In the genomic region with DNA sequence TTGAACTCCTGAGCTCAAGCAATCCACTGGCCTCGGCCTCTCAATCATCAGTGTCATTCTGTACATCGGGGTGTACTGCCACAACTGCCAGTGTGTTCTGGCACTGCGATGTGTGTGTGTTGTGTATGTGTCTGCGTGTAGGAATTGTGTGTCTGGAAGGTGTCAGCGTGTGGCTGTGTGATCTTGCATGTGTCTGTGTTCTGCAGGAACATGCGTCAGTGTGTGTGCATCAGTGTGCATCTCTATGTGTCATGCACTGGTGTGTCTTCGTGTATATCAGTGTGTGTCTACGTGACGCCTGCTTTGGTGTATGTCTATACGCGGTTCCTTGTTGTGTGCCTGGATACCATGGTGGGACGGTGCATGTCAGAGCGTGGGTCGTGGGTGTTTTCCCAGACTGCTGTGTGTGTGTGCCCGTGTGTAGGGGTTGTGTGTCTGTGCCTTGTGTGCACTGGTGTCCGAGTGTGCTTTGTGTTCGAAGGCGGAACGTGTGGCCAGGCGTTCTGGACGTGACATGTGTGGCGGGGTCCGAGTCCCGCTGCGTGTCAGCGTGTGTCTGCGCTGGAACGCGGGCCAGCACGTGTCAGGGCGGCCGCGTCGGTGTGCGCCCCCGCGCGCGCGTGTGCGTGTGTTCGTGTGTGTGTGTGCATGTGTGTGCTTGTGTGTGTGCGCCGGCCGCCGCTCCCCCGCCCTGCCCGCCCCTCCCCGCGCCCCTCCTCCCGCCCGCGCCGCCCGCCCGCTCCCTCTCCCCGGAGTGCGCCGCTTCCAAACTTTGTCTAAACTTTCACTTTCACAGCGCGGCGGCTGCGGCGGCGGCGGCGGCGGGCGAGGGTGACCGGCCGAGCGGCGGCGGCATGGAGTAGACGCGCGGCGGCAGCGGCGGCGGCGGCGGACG, we compare ENCODE assay signal across 1 cellular context.
TF ChIP-seq lines count a peak whose summit lies in the region.

A gene (plus strand): TSS at position 775 of the 895 bp plus-strand sequence. CDS start 363 bp downstream, outside the sequence.

TF ChIP-seq in HepG2, 621 proteins besides CTCF, POLR2A, EP300 and RAD21 (continued from another document and continues in another):
- TF ChIP-seq, protein P1, sequence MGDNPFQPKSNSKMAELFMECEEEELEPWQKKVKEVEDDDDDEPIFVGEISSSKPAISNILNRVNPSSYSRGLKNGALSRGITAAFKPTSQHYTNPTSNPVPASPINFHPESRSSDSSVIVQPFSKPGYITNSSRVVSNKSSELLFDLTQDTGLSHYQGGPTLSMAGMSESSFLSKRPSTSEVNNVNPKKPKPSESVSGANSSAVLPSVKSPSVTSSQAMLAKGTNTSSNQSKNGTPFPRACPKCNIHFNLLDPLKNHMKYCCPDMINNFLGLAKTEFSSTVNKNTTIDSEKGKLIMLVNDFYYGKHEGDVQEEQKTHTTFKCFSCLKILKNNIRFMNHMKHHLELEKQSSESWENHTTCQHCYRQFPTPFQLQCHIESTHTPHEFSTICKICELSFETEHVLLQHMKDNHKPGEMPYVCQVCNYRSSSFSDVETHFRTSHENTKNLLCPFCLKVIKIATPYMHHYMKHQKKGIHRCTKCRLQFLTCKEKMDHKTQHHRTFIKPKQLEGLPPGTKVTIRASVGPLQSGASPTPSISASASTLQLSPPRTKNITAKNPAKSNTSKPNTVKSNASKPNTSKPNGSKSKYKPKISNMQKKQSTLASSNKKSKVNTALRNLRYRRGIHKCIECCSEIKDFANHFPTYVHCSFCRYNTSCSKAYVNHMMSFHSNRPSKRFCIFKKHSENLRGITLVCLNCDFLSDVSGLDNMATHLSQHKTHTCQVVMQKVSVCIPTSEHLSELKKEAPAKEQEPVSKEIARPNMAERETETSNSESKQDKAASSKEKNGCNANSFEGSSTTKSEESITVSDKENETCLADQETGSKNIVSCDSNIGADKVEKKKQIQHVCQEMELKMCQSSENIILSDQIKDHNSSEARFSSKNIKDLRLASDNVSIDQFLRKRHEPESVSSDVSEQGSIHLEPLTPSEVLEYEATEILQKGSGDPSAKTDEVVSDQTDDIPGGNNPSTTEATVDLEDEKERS (CRISPR knock-in tag; IDR thresholded peaks at IDR 0.05) = no peak
- peak; percentile 42; the same call in 1 of the 2 replicates for TF ChIP-seq NFKB2 (CRISPR knock-in tag; IDR thresholded peaks at IDR 0.05; ENCODE audit: borderline replicate concordance)
- no peak for TF ChIP-seq AKAP8 (CRISPR knock-in tag; IDR thresholded peaks at IDR 0.05)
- no peak for TF ChIP-seq ZSCAN25 (CRISPR knock-in tag; IDR thresholded peaks at IDR 0.05)
- TF ChIP-seq TCF7L2 (IDR thresholded peaks at IDR 0.05; ENCODE audit: low read depth, low read length) = no peak
- TF ChIP-seq FOXJ3 (CRISPR knock-in tag; IDR thresholded peaks at IDR 0.05; ENCODE audit: borderline replicate concordance) = no peak
- no peak for TF ChIP-seq ZNF230 (CRISPR knock-in tag; IDR thresholded peaks at IDR 0.05)
- TF ChIP-seq, protein P2, sequence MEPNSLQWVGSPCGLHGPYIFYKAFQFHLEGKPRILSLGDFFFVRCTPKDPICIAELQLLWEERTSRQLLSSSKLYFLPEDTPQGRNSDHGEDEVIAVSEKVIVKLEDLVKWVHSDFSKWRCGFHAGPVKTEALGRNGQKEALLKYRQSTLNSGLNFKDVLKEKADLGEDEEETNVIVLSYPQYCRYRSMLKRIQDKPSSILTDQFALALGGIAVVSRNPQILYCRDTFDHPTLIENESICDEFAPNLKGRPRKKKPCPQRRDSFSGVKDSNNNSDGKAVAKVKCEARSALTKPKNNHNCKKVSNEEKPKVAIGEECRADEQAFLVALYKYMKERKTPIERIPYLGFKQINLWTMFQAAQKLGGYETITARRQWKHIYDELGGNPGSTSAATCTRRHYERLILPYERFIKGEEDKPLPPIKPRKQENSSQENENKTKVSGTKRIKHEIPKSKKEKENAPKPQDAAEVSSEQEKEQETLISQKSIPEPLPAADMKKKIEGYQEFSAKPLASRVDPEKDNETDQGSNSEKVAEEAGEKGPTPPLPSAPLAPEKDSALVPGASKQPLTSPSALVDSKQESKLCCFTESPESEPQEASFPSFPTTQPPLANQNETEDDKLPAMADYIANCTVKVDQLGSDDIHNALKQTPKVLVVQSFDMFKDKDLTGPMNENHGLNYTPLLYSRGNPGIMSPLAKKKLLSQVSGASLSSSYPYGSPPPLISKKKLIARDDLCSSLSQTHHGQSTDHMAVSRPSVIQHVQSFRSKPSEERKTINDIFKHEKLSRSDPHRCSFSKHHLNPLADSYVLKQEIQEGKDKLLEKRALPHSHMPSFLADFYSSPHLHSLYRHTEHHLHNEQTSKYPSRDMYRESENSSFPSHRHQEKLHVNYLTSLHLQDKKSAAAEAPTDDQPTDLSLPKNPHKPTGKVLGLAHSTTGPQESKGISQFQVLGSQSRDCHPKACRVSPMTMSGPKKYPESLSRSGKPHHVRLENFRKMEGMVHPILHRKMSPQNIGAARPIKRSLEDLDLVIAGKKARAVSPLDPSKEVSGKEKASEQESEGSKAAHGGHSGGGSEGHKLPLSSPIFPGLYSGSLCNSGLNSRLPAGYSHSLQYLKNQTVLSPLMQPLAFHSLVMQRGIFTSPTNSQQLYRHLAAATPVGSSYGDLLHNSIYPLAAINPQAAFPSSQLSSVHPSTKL (CRISPR knock-in tag; IDR thresholded peaks at IDR 0.05) = no peak
- no peak for TF ChIP-seq ZNF260 (CRISPR knock-in tag; IDR thresholded peaks at IDR 0.05; ENCODE audit: borderline replicate concordance, low read depth)
- TF ChIP-seq NFRKB (IDR thresholded peaks at IDR 0.05) = no peak
- TF ChIP-seq SMAD3 (CRISPR knock-in tag; IDR thresholded peaks at IDR 0.05) = no peak
- TF ChIP-seq, protein P3, sequence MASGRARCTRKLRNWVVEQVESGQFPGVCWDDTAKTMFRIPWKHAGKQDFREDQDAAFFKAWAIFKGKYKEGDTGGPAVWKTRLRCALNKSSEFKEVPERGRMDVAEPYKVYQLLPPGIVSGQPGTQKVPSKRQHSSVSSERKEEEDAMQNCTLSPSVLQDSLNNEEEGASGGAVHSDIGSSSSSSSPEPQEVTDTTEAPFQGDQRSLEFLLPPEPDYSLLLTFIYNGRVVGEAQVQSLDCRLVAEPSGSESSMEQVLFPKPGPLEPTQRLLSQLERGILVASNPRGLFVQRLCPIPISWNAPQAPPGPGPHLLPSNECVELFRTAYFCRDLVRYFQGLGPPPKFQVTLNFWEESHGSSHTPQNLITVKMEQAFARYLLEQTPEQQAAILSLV (CRISPR knock-in tag; IDR thresholded peaks at IDR 0.05; ENCODE audit: borderline replicate concordance) = no peak
- no peak for TF ChIP-seq HDAC6 (IDR thresholded peaks at IDR 0.05; ENCODE audit: low read depth, low read length)
- TF ChIP-seq ZNF816 (CRISPR knock-in tag; IDR thresholded peaks at IDR 0.05; ENCODE audit: borderline replicate concordance) = no peak
- TF ChIP-seq, protein P4, sequence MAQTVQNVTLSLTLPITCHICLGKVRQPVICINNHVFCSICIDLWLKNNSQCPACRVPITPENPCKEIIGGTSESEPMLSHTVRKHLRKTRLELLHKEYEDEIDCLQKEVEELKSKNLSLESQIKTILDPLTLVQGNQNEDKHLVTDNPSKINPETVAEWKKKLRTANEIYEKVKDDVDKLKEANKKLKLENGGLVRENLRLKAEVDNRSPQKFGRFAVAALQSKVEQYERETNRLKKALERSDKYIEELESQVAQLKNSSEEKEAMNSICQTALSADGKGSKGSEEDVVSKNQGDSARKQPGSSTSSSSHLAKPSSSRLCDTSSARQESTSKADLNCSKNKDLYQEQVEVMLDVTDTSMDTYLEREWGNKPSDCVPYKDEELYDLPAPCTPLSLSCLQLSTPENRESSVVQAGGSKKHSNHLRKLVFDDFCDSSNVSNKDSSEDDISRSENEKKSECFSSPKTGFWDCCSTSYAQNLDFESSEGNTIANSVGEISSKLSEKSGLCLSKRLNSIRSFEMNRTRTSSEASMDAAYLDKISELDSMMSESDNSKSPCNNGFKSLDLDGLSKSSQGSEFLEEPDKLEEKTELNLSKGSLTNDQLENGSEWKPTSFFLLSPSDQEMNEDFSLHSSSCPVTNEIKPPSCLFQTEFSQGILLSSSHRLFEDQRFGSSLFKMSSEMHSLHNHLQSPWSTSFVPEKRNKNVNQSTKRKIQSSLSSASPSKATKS (CRISPR knock-in tag; IDR thresholded peaks at IDR 0.05) = no peak
- no peak for TF ChIP-seq ZNF672 (CRISPR knock-in tag; IDR thresholded peaks at IDR 0.05)
- TF ChIP-seq ZFP82 (CRISPR knock-in tag; IDR thresholded peaks at IDR 0.05; ENCODE audit: borderline replicate concordance) = no peak
- TF ChIP-seq, protein P5, sequence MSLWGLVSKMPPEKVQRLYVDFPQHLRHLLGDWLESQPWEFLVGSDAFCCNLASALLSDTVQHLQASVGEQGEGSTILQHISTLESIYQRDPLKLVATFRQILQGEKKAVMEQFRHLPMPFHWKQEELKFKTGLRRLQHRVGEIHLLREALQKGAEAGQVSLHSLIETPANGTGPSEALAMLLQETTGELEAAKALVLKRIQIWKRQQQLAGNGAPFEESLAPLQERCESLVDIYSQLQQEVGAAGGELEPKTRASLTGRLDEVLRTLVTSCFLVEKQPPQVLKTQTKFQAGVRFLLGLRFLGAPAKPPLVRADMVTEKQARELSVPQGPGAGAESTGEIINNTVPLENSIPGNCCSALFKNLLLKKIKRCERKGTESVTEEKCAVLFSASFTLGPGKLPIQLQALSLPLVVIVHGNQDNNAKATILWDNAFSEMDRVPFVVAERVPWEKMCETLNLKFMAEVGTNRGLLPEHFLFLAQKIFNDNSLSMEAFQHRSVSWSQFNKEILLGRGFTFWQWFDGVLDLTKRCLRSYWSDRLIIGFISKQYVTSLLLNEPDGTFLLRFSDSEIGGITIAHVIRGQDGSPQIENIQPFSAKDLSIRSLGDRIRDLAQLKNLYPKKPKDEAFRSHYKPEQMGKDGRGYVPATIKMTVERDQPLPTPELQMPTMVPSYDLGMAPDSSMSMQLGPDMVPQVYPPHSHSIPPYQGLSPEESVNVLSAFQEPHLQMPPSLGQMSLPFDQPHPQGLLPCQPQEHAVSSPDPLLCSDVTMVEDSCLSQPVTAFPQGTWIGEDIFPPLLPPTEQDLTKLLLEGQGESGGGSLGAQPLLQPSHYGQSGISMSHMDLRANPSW (CRISPR knock-in tag; IDR thresholded peaks at IDR 0.05; ENCODE audit: borderline replicate concordance) = no peak
- TF ChIP-seq ZNF354B (CRISPR knock-in tag; IDR thresholded peaks at IDR 0.05) = no peak
- no peak for TF ChIP-seq MTA3 (CRISPR knock-in tag; IDR thresholded peaks at IDR 0.05)
- peak; percentile 28; the same call in 1 of the 2 replicates for TF ChIP-seq BORCS8-MEF2B (CRISPR knock-in tag; IDR thresholded peaks at IDR 0.05)
- TF ChIP-seq EHMT2 (IDR thresholded peaks at IDR 0.05; ENCODE audit: borderline replicate concordance, low read depth, low read length) = no peak
- TF ChIP-seq TEAD2 (CRISPR knock-in tag; IDR thresholded peaks at IDR 0.05) = no peak
- TF ChIP-seq, protein P6, sequence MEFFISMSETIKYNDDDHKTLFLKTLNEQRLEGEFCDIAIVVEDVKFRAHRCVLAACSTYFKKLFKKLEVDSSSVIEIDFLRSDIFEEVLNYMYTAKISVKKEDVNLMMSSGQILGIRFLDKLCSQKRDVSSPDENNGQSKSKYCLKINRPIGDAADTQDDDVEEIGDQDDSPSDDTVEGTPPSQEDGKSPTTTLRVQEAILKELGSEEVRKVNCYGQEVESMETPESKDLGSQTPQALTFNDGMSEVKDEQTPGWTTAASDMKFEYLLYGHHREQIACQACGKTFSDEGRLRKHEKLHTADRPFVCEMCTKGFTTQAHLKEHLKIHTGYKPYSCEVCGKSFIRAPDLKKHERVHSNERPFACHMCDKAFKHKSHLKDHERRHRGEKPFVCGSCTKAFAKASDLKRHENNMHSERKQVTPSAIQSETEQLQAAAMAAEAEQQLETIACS (CRISPR knock-in tag; IDR thresholded peaks at IDR 0.05) = peak; percentile 22; the same call in 1 of the 2 replicates
- no peak for TF ChIP-seq JARID2 (CRISPR knock-in tag; IDR thresholded peaks at IDR 0.05; ENCODE audit: insufficient replicate concordance)
- TF ChIP-seq ZNF24 (IDR thresholded peaks at IDR 0.05) = no peak
- TF ChIP-seq, protein P7, sequence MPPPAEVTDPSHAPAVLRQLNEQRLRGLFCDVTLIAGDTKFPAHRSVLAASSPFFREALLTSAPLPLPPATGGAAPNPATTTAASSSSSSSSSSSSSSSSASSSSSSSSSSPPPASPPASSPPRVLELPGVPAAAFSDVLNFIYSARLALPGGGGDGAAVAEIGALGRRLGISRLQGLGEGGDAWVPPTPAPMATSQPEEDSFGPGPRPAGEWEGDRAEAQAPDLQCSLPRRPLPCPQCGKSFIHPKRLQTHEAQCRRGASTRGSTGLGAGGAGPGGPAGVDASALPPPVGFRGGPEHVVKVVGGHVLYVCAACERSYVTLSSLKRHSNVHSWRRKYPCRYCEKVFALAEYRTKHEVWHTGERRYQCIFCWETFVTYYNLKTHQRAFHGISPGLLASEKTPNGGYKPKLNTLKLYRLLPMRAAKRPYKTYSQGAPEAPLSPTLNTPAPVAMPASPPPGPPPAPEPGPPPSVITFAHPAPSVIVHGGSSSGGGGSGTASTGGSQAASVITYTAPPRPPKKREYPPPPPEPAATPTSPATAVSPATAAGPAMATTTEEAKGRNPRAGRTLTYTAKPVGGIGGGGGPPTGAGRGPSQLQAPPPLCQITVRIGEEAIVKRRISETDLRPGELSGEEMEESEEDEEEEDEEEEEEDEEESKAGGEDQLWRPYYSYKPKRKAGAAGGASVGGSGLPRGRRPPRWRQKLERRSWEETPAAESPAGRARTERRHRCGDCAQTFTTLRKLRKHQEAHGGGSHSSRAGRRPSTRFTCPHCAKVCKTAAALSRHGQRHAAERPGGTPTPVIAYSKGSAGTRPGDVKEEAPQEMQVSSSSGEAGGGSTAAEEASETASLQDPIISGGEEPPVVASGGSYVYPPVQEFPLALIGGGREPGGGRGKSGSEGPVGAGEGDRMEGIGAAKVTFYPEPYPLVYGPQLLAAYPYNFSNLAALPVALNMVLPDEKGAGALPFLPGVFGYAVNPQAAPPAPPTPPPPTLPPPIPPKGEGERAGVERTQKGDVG (CRISPR knock-in tag; IDR thresholded peaks at IDR 0.05; ENCODE audit: borderline replicate concordance) = no peak
- TF ChIP-seq SIX1 (CRISPR knock-in tag; IDR thresholded peaks at IDR 0.05; ENCODE audit: borderline replicate concordance) = no peak
- TF ChIP-seq ZNF773 (CRISPR knock-in tag; IDR thresholded peaks at IDR 0.05; ENCODE audit: borderline replicate concordance) = no peak
- TF ChIP-seq, protein P8, sequence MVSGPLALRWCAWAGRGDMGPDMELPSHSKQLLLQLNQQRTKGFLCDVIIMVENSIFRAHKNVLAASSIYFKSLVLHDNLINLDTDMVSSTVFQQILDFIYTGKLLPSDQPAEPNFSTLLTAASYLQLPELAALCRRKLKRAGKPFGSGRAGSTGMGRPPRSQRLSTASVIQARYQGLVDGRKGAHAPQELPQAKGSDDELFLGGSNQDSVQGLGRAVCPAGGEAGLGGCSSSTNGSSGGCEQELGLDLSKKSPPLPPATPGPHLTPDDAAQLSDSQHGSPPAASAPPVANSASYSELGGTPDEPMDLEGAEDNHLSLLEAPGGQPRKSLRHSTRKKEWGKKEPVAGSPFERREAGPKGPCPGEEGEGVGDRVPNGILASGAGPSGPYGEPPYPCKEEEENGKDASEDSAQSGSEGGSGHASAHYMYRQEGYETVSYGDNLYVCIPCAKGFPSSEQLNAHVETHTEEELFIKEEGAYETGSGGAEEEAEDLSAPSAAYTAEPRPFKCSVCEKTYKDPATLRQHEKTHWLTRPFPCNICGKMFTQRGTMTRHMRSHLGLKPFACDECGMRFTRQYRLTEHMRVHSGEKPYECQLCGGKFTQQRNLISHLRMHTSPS (CRISPR knock-in tag; IDR thresholded peaks at IDR 0.05; ENCODE audit: low read depth) = no peak
- no peak for TF ChIP-seq ZBTB7B (CRISPR knock-in tag; IDR thresholded peaks at IDR 0.05)
- no peak for TF ChIP-seq ZNF720 (CRISPR knock-in tag; IDR thresholded peaks at IDR 0.05)
- TF ChIP-seq STAG1 (CRISPR knock-in tag; IDR thresholded peaks at IDR 0.05) = no peak
- TF ChIP-seq, protein P9, sequence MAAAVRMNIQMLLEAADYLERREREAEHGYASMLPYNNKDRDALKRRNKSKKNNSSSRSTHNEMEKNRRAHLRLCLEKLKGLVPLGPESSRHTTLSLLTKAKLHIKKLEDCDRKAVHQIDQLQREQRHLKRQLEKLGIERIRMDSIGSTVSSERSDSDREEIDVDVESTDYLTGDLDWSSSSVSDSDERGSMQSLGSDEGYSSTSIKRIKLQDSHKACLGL (CRISPR knock-in tag; IDR thresholded peaks at IDR 0.05) = 0 out of 2 replicates have a peak, but pooled peaks have one; percentile 41
